In the genomic region with DNA sequence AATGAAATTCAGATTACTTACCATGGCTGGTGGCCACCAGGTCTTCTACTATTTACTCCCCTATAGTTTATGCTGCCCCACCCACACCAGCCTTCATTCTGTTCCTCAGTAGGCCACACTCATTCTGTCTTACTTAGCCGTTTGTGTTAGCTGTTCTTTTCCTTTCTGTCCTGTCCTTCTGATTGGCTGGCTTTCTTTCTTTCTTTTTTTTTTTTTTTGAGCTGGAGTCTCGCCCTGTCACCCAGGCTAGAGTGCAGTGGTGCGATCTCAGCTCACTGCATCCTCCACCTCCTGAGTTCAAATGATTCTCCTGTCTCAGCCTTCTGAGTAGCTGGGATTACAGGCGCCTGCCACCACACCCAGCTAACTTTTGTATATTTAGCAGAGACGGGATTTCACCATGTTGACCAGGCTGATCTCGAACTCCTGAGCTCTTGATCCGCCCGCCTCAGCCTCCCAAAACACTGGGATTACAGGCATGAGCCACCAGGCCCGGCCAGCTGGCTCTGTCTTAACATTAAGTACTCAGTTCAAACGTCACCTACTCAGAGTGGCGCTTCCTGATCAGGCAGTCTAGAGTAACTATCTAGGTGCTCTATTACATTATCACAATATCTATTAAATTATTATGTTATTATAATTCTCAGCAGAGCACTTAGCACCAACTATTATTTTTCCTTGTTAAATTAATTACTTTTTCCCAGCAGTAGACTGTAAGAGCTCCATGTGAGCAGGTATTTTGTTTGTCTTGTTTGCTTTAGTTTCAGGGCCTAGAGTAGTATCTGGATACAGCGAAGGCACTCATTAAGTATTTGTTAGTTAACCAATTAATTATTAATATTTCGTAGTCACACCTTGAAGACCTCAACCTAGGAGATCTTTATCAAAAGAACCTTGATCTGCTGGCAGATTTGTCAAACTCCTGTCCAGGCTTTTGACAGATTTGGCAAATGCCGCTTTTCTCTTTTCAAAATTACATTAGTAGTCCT, we compare ENCODE assay signal across 1 cellular context.
TF ChIP-seq lines count a peak whose summit lies in the region.

No MANE protein-coding gene starts in this region.

TF ChIP-seq in SK-N-SH treated with all-trans-retinoic acid at 6 μM for 48 hours, 23 proteins besides CTCF, POLR2A, EP300 and RAD21 (continued from another document):
- TF ChIP-seq, protein P1, sequence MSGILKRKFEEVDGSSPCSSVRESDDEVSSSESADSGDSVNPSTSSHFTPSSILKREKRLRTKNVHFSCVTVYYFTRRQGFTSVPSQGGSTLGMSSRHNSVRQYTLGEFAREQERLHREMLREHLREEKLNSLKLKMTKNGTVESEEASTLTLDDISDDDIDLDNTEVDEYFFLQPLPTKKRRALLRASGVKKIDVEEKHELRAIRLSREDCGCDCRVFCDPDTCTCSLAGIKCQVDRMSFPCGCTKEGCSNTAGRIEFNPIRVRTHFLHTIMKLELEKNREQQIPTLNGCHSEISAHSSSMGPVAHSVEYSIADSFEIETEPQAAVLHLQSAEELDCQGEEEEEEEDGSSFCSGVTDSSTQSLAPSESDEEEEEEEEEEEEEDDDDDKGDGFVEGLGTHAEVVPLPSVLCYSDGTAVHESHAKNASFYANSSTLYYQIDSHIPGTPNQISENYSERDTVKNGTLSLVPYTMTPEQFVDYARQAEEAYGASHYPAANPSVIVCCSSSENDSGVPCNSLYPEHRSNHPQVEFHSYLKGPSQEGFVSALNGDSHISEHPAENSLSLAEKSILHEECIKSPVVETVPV (CRISPR knock-in tag; IDR thresholded peaks at IDR 0.05) = no peak
- TF ChIP-seq PPARA (CRISPR knock-in tag; IDR thresholded peaks at IDR 0.05; ENCODE audit: borderline replicate concordance) = no peak
- no peak for TF ChIP-seq BACH2 (CRISPR knock-in tag; IDR thresholded peaks at IDR 0.05; ENCODE audit: borderline replicate concordance)
- no peak for TF ChIP-seq ZNF70 (CRISPR knock-in tag; IDR thresholded peaks at IDR 0.05)
- no peak for TF ChIP-seq ZNF565 (CRISPR knock-in tag; conservative IDR thresholded peaks at IDR 0.05; ENCODE audit: low read depth)
- TF ChIP-seq, protein P2, sequence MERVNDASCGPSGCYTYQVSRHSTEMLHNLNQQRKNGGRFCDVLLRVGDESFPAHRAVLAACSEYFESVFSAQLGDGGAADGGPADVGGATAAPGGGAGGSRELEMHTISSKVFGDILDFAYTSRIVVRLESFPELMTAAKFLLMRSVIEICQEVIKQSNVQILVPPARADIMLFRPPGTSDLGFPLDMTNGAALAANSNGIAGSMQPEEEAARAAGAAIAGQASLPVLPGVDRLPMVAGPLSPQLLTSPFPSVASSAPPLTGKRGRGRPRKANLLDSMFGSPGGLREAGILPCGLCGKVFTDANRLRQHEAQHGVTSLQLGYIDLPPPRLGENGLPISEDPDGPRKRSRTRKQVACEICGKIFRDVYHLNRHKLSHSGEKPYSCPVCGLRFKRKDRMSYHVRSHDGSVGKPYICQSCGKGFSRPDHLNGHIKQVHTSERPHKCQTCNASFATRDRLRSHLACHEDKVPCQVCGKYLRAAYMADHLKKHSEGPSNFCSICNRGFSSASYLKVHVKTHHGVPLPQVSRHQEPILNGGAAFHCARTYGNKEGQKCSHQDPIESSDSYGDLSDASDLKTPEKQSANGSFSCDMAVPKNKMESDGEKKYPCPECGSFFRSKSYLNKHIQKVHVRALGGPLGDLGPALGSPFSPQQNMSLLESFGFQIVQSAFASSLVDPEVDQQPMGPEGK (CRISPR knock-in tag; IDR thresholded peaks at IDR 0.05; ENCODE audit: borderline replicate concordance) = no peak
- TF ChIP-seq SNAI2 (CRISPR knock-in tag; IDR thresholded peaks at IDR 0.05) = no peak
- no peak for TF ChIP-seq RARB (CRISPR knock-in tag; IDR thresholded peaks at IDR 0.05)
- TF ChIP-seq, protein P3, sequence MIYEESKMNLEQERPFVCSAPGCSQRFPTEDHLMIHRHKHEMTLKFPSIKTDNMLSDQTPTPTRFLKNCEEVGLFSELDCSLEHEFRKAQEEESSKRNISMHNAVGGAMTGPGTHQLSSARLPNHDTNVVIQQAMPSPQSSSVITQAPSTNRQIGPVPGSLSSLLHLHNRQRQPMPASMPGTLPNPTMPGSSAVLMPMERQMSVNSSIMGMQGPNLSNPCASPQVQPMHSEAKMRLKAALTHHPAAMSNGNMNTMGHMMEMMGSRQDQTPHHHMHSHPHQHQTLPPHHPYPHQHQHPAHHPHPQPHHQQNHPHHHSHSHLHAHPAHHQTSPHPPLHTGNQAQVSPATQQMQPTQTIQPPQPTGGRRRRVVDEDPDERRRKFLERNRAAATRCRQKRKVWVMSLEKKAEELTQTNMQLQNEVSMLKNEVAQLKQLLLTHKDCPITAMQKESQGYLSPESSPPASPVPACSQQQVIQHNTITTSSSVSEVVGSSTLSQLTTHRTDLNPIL (CRISPR knock-in tag; IDR thresholded peaks at IDR 0.05; ENCODE audit: low read depth) = no peak
- no peak for TF ChIP-seq ZFP3 (CRISPR knock-in tag; IDR thresholded peaks at IDR 0.05)
- TF ChIP-seq ESRRG (CRISPR knock-in tag; IDR thresholded peaks at IDR 0.05) = no peak
